8 cellular contexts compared by ENCODE assay signal in genomic region chr6:88983129-88983528, GRCh38. TPM values are rescaled to one million over a fixed set of nuclear protein-coding genes. Genes with fewer than 3 reads are reported as not detected.
DNase-seq lines count a peak whose midpoint lies in the region; ATAC-seq, FAIRE-seq and TF ChIP-seq lines count a peak whose summit lies in the region.
"Not testable (repeated sequence)": the region's sequence is repeated elsewhere in the genome, so short reads cannot be mapped to it uniquely, and the experiment has no call there.

No MANE protein-coding gene starts in this region.

- not testable (repeated sequence) for TF ChIP-seq CTCF in A549 (IDR thresholded peaks at IDR 0.05); coronary artery (IDR thresholded peaks at IDR 0.05); gastrocnemius medialis (IDR thresholded peaks at IDR 0.05 in 4 of 5, conservative IDR thresholded peaks at IDR 0.05 in 1 of 5); vagina (IDR thresholded peaks at IDR 0.05)
- peak; percentile 4; the same call in 1 of the 2 replicates for TF ChIP-seq CTCF in KMS-11 (conservative IDR thresholded peaks at IDR 0.05; ENCODE audit: low read depth, low read length)

- CTCF ChIA-PET in A549 (lab: Yijun Ruan, JAX), result interaction anchor here (0.7 to 3.3 kb wide), 42 partner anchors 9 to 1916 kb away, joined by 3 to 38 read pairs (median 5); partner anchors contain the start of genes PM20D2, PNRC1, RNGTT and SRSF12

- not testable (repeated sequence) for H2AFZ ChIP-seq in KMS-11 (ENCODE audit: low read depth)

- H4K20me1 ChIP-seq in KMS-11 (ENCODE audit: insufficient read depth), result not testable (repeated sequence)

- H3K9ac ChIP-seq in KMS-11; muscle layer of colon (ENCODE audit: low read length): not testable (repeated sequence)

- H3K4me2 ChIP-seq in A549 (peak overlapping the region; percentile 46; the same call in 1 of the 3 replicates), KMS-11 (peak overlapping the region; percentile 54; the same call in 1 of the 2 replicates)

- not testable (repeated sequence) for TF ChIP-seq EP300 in A549 (IDR thresholded peaks at IDR 0.05)

- FAIRE-seq in A549 (lab: Jason Lieb, UNC), result not testable (repeated sequence)

- H3K4me1 ChIP-seq in A549, result peaks cover 24% of the 10 kb centered on the region
- H3K4me1 ChIP-seq in KMS-11 (ENCODE audit: low read depth, poor library complexity, severe bottlenecking); muscle layer of colon (ENCODE audit: insufficient read depth, low read length): not testable (repeated sequence)
- peaks cover 7 to 10% of the 10 kb centered on the region in 2 donors for H3K4me1 ChIP-seq in gastrocnemius medialis
- H3K4me1 ChIP-seq in vagina, result peaks cover 11% of the 10 kb centered on the region

- not testable (repeated sequence) for H3K9me3 ChIP-seq in A549; muscle layer of colon (ENCODE audit: low read length); gastrocnemius medialis; vagina

- TF ChIP-seq POLR2A in A549 (IDR thresholded peaks at IDR 0.05; ENCODE audit: low read length); gastrocnemius medialis (IDR thresholded peaks at IDR 0.05); vagina (IDR thresholded peaks at IDR 0.05): not testable (repeated sequence)

- 40% methylated on average over 2 of the region's 2 CpGs for WGBS in A549 (ENCODE audit: missing lambda C conversion rate)

- H3K27ac ChIP-seq in A549, result peak overlapping the region; percentile 38 to 63; a peak in 4 of 6 replicates
- not testable (repeated sequence) for H3K27ac ChIP-seq in KMS-11, coronary artery
- peak overlapping the region; percentile 30 for H3K27ac ChIP-seq in muscle layer of colon (ENCODE audit: low read depth, low read length)
- peak overlapping the region; percentile 49 to 63 (median 53) for H3K27ac ChIP-seq in gastrocnemius medialis
- peak overlapping the region; percentile 46 for H3K27ac ChIP-seq in vagina

- TF ChIP-seq RAD21 in A549 (conservative IDR thresholded peaks at IDR 0.05 in 1 of 2, IDR thresholded peaks at IDR 0.05 in 1 of 2), result not testable (repeated sequence)

- H3K27me3 ChIP-seq in KMS-11 (ENCODE audit: insufficient read depth, low read depth); muscle layer of colon (ENCODE audit: control insufficient read depth in 1 of 2, insufficient read depth in 2 of 2, low read length in 2 of 2); gastrocnemius medialis; vagina: not testable (repeated sequence)

- H3K79me2 ChIP-seq in KMS-11 (ENCODE audit: insufficient read depth, low read depth), result not testable (repeated sequence)

- ATAC-seq in A549, result peak in 1 of 2 experiments; percentile 57; a peak in 3 of 6 replicates
- ATAC-seq in SK-N-SH treated with all-trans-retinoic acid at 6 μM for 48 hours, result peak; percentile 10; the same call in 2 of the 3 replicates
- peak; percentile 28 for ATAC-seq in left lobe of liver
- peak in 1 of 2 donors; percentile 29 for ATAC-seq in gastrocnemius medialis

- not testable (repeated sequence) for DNase-seq in A549 (ENCODE audit: low read depth in 1 of 2, low spot score in 1 of 2); coronary artery (ENCODE audit: low spot score); left lobe of liver (ENCODE audit: low spot score); gastrocnemius medialis; vagina (ENCODE audit: extremely low spot score in 2 of 2)

- in situ Hi-C loops in gastrocnemius medialis (cut with MboI; ENCODE audit: low sequenced_read_pairs in 4 of 4), result loop anchor here (5.0 to 25.0 kb wide), 7 partner anchors 112 to 654 kb away; partner anchors contain the start of genes UBE2J1 (in 2 of the 4), LYRM2 (in 1 of the 4) and SRSF12 (in 1 of the 4)

- H3K4me3 ChIP-seq in A549; KMS-11 (IDR thresholded peaks at IDR 0.05; ENCODE audit: insufficient read depth, low read depth, low read length); muscle layer of colon (ENCODE audit: low read depth in 1 of 2, low read length in 2 of 2); gastrocnemius medialis; vagina: not testable (repeated sequence)
- peak overlapping the region; percentile 42 for H3K4me3 ChIP-seq in coronary artery

- intact Hi-C loops in gastrocnemius medialis (cut with DNase I; ENCODE audit: low total_unique reads), result loop anchor here (2.0 to 10.0 kb wide), 5 partner anchors 42 to 652 kb away; partner anchors contain the start of genes ANKRD6 and LYRM2
- intact Hi-C loops in vagina (cut with DNase I), result loop anchor here (10.0 kb wide), 3 partner anchors 102 to 262 kb away; partner anchors contain the start of genes PNRC1 and SRSF12

- not testable (repeated sequence) for H3K36me3 ChIP-seq in KMS-11 (ENCODE audit: insufficient read depth); muscle layer of colon (ENCODE audit: insufficient read depth, low read length); gastrocnemius medialis; vagina

- POLR2A ChIA-PET in A549 (lab: Yijun Ruan, JAX), result interaction anchor here (1.0 to 2.6 kb wide), 2 partner anchors 99 to 102 kb away, joined by 4 to 31 read pairs; partner anchors contain the start of gene PNRC1

RNA-seq across cellular contexts. Expression of gene RNGTT, which starts 19.7 kb away (rescaled TPM):
- polyA plus RNA-seq in A549 (2011; rRNA removed) (12.8 and 15.0 TPM in 2 replicates), A549 (2017; fragmentation: RNase III; extraction: RNeasy Plus Mini Kit Qiagen cat#74134 plus additional on column Dnase treatment) (11.1 to 12.4 TPM (median 11.6 TPM) in 3 replicates)
- polyA plus RNA-seq in A549 (2012; cell fraction: cytosol; rRNA removed), result 2.5 TPM in 2 replicates
- polyA plus RNA-seq in A549 (2012; cell fraction: nucleus; rRNA removed), result 2.1 and 3.5 TPM in 2 replicates
- 6.2 and 6.8 TPM in 2 replicates for polyA minus RNA-seq in A549 (2011; rRNA and poly(A)+ RNA removed)
- total RNA-seq in left lobe of liver (6.1 TPM), gastrocnemius medialis (10 to 100 TPM in 1 of 4 donors, 1 to 10 TPM in 3; 4.9 to 11.3 (median 8.2) TPM), vagina (18.2 TPM)
